Comparison of ENCODE assay signal across 1 cellular context in genomic region chr7:120272261-120272895, GRCh38.
TF ChIP-seq lines count a peak whose summit lies in the region.

No MANE protein-coding gene starts in this region.

TF ChIP-seq in K562, 482 proteins besides CTCF, POLR2A, EP300 and RAD21 (continued from another document):
- TF ChIP-seq RERE (CRISPR knock-in tag; IDR thresholded peaks at IDR 0.05; ENCODE audit: borderline replicate concordance) = no peak
- TF ChIP-seq KAT8 (IDR thresholded peaks at IDR 0.05; ENCODE audit: low read depth) = no peak
- no peak for TF ChIP-seq RBM34 (IDR thresholded peaks at IDR 0.05; ENCODE audit: borderline replicate concordance, insufficient read depth, low read length)
- TF ChIP-seq ZBTB8A (IDR thresholded peaks at IDR 0.05; ENCODE audit: partially characterized antibody) = no peak
- no peak for TF ChIP-seq TAF9B (IDR thresholded peaks at IDR 0.05; ENCODE audit: partially characterized antibody)
- TF ChIP-seq, protein P1, sequence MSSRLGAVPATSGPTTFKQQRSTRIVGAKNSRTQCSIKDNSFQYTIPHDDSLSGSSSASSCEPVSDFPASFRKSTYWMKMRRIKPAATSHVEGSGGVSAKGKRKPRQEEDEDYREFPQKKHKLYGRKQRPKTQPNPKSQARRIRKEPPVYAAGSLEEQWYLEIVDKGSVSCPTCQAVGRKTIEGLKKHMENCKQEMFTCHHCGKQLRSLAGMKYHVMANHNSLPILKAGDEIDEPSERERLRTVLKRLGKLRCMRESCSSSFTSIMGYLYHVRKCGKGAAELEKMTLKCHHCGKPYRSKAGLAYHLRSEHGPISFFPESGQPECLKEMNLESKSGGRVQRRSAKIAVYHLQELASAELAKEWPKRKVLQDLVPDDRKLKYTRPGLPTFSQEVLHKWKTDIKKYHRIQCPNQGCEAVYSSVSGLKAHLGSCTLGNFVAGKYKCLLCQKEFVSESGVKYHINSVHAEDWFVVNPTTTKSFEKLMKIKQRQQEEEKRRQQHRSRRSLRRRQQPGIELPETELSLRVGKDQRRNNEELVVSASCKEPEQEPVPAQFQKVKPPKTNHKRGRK (tag; IDR thresholded peaks at IDR 0.05) = no peak
- TF ChIP-seq ZNF133 (CRISPR knock-in tag; IDR thresholded peaks at IDR 0.05) = no peak
- TF ChIP-seq ESRRA (IDR thresholded peaks at IDR 0.05; ENCODE audit: borderline replicate concordance, low read depth) = no peak
- TF ChIP-seq L3MBTL2 (IDR thresholded peaks at IDR 0.05) = no peak
- no peak for TF ChIP-seq FOSL1 (tag; conservative IDR thresholded peaks at IDR 0.05)
- TF ChIP-seq NCOR1 (IDR thresholded peaks at IDR 0.05) = no peak
- TF ChIP-seq SMARCA5 (IDR thresholded peaks at IDR 0.05) = no peak
- no peak for TF ChIP-seq ARID4B (CRISPR knock-in tag; IDR thresholded peaks at IDR 0.05)
- TF ChIP-seq ZNF24 (IDR thresholded peaks at IDR 0.05) = no peak
- no peak for TF ChIP-seq ZNF263 (CRISPR knock-in tag; IDR thresholded peaks at IDR 0.05; ENCODE audit: borderline replicate concordance)
- no peak for TF ChIP-seq CCNT2 (IDR thresholded peaks at IDR 0.05; ENCODE audit: borderline replicate concordance, extremely low read depth, insufficient read length, low read depth, low read length)
- TF ChIP-seq SREBF2 (CRISPR knock-in tag; IDR thresholded peaks at IDR 0.05) = no peak
- no peak for TF ChIP-seq NFIC (IDR thresholded peaks at IDR 0.05)
- no peak for TF ChIP-seq FOS (IDR thresholded peaks at IDR 0.05; ENCODE audit: extremely low read depth, insufficient read length)
- 0 out of 2 replicates have a peak, but pooled peaks have one; percentile 29 for TF ChIP-seq DEAF1 (CRISPR knock-in tag; IDR thresholded peaks at IDR 0.05)
- no peak for TF ChIP-seq NR2C2 (CRISPR knock-in tag; IDR thresholded peaks at IDR 0.05)
- TF ChIP-seq NR2C2 (tag; IDR thresholded peaks at IDR 0.05) = no peak
- TF ChIP-seq, protein P2, sequence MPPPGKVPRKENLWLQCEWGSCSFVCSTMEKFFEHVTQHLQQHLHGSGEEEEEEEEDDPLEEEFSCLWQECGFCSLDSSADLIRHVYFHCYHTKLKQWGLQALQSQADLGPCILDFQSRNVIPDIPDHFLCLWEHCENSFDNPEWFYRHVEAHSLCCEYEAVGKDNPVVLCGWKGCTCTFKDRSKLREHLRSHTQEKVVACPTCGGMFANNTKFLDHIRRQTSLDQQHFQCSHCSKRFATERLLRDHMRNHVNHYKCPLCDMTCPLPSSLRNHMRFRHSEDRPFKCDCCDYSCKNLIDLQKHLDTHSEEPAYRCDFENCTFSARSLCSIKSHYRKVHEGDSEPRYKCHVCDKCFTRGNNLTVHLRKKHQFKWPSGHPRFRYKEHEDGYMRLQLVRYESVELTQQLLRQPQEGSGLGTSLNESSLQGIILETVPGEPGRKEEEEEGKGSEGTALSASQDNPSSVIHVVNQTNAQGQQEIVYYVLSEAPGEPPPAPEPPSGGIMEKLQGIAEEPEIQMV (tag; conservative IDR thresholded peaks at IDR 0.05; ENCODE audit: low read depth) = no peak
- TF ChIP-seq JUNB (CRISPR knock-in tag; conservative IDR thresholded peaks at IDR 0.05) = no peak
- no peak for TF ChIP-seq FOXP4 (CRISPR knock-in tag; IDR thresholded peaks at IDR 0.05; ENCODE audit: borderline replicate concordance)
- no peak for TF ChIP-seq POLR2G (IDR thresholded peaks at IDR 0.05; ENCODE audit: low read depth, low read length)
- no peak for TF ChIP-seq ZNF121 (CRISPR knock-in tag; conservative IDR thresholded peaks at IDR 0.05)
- TF ChIP-seq SPI1 (IDR thresholded peaks at IDR 0.05; ENCODE audit: borderline replicate concordance, low read depth, low read length) = 0 out of 2 replicates have a peak, but pooled peaks have one; percentile 10
